ENCODE assay signal across 8 cellular contexts in the genomic region with DNA sequence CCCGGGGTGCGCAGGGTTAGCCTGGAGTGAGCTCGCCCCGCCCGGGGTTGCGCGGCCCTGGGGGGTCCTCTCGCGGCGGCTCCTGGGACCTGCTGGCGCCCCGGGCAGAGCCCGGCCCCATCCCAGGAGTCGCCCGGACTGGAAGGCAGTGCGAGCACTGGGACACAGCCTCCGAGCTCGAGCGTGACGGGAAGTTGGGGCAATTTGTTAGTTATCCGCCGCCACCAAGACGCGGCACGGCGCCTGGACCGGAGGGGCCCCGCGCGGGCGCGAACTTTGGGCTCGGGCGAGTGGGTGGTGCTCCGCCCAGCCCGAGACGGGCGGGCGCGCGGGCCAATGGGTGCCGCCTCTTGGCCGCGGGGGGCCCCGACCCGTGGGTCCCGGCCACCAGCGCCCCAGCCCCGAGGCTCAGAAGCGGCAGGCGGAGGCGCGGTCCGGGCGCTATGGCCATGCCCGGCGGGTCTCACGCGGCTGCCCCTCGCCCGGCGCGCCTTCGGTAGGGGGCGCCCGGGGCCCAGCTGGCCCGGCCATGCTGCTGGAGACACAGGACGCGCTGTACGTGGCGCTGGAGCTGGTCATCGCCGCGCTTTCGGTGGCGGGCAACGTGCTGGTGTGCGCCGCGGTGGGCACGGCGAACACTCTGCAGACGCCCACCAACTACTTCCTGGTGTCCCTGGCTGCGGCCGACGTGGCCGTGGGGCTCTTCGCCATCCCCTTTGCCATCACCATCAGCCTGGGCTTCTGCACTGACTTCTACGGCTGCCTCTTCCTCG. TPM values are rescaled to one million over a fixed set of nuclear protein-coding genes. Genes with fewer than 3 reads are reported as not detected.
A peak's percentile ranks its signal among the peaks of the same experiment; 100 is the strongest.
DNase-seq lines count a peak whose midpoint lies in the region; ATAC-seq and TF ChIP-seq lines count a peak whose summit lies in the region.

A gene (plus strand): TSS at position 411 of the 773 bp plus-strand sequence. CDS start 119 bp downstream, at position 530.

- peak; percentile 66 for ATAC-seq in HG03108 (IDR thresholded peaks at IDR 0.05; ENCODE audit: unreplicated experiment)
- peak; percentile 67 for ATAC-seq in omental fat pad (ENCODE audit: low FRiP score)
- peak; percentile 74 for ATAC-seq in aorta (ENCODE audit: low FRiP score)

- peaks cover 4 to 35% (median 16%) of the 10 kb centered on the region in 4 donors for H3K4me1 ChIP-seq in Peyer's patch
- H3K4me1 ChIP-seq in aorta (ENCODE audit: control insufficient read depth in 1 of 2, insufficient read depth in 2 of 2, low read length in 2 of 2), result no peaks in the 10 kb centered on the region

- H3K9me3 ChIP-seq in Peyer's patch (no peaks in the 10 kb centered on the region), aorta (ENCODE audit: control insufficient read depth, low read length) (no peaks in the 10 kb centered on the region)

- peak in 1 of 2 donors; percentile 6 for TF ChIP-seq POLR2A in Peyer's patch (IDR thresholded peaks at IDR 0.05)

- H3K9me3 Mint-ChIP-seq in activated naive CD4-positive, alpha-beta T cell treated with anti-CD3 and anti-CD28 coated beads, Interleukin-2, amount 10 ng/mL, durations not matched to agents 7 days and 5 days, result no peaks in the 10 kb centered on the region

- 1% methylated on average over 63 to 90 of the region's 90 CpGs for WGBS in aorta, 2 donors

- H3K27ac Mint-ChIP-seq in activated naive CD4-positive, alpha-beta T cell treated with anti-CD3 and anti-CD28 coated beads, Interleukin-2, amount 10 ng/mL, durations not matched to agents 7 days and 5 days, result no peak within 1 kb of the TSS

- TF ChIP-seq CTCF in GM12872 (IDR thresholded peaks at IDR 0.05; ENCODE audit: insufficient read depth, low read depth, low read length) (peak; percentile 49; the same call in 1 of the 3 replicates), Peyer's patch (IDR thresholded peaks at IDR 0.05) (peak in 4 of 6 experiments; percentile 26 to 72 (median 60)), omental fat pad (IDR thresholded peaks at IDR 0.05) (no peak)

- intact Hi-C loops in aorta (cut with DNase I), result no loop called here

- peak within 1 kb of the TSS; percentile 73 for H3K4me3 Mint-ChIP-seq in activated naive CD4-positive, alpha-beta T cell treated with anti-CD3 and anti-CD28 coated beads, Interleukin-2, amount 10 ng/mL, durations not matched to agents 7 days and 5 days

- peaks cover 11% of the 10 kb centered on the region for H3K4me1 Mint-ChIP-seq in activated naive CD4-positive, alpha-beta T cell treated with anti-CD3 and anti-CD28 coated beads, Interleukin-2, amount 10 ng/mL, durations not matched to agents 7 days and 5 days

- DNase-seq in Peyer's patch (peak in 2 of 3 donors; percentile 68 to 79), glomerular endothelial cell (ENCODE audit: extremely low read depth, low read depth, low spot score) (no peak), omental fat pad (ENCODE audit: low spot score) (no peak), aorta (peak; percentile 73 to 84), HPDE6-E6E7 (ENCODE audit: extremely low spot score) (no peak)
- peak; percentile 66 for DNase-seq in activated naive CD4-positive, alpha-beta T cell treated with anti-CD3 and anti-CD28 coated beads, Interleukin-2, amount 10 ng/mL, durations not matched to agents 7 days and 5 days

- H3K4me3 ChIP-seq in Peyer's patch, result peak within 1 kb of the TSS; percentile 36 to 60 (median 54)
- peak within 1 kb of the TSS; percentile 32 for H3K4me3 ChIP-seq in aorta (ENCODE audit: low read length in 2 of 2)

- peak within 1 kb of the TSS; percentile 3 to 26 (median 22) for H3K27ac ChIP-seq in Peyer's patch
- H3K27ac ChIP-seq in aorta (ENCODE audit: low read depth in 1 of 2, low read length in 2 of 2), result no peak within 1 kb of the TSS

- CTCF ChIA-PET in activated naive CD4-positive, alpha-beta T cell treated with anti-CD3 and anti-CD28 coated beads, Interleukin-2, amount 10 ng/mL, durations not matched to agents 7 days and 5 days (lab: Charles Lee), result interaction anchor here (0.7 to 2.7 kb wide), 8 partner anchors 11 to 116 kb away, joined by 3 to 19 read pairs (median 3); a partner anchor contains a TSS

- H3K27me3 ChIP-seq in Peyer's patch (no peaks in the 10 kb centered on the region), aorta (ENCODE audit: control insufficient read depth in 1 of 2, insufficient read depth in 2 of 2, low read length in 1 of 2) (no peaks in the 10 kb centered on the region)

- H3K36me3 ChIP-seq in Peyer's patch (no peaks in the 10 kb centered on the region), aorta (ENCODE audit: control insufficient read depth in 1 of 2, insufficient read depth in 2 of 2, low read length in 1 of 2) (no peaks in the 10 kb centered on the region)

- peaks cover 76% of the 10 kb centered on the region for H3K27me3 Mint-ChIP-seq in activated naive CD4-positive, alpha-beta T cell treated with anti-CD3 and anti-CD28 coated beads, Interleukin-2, amount 10 ng/mL, durations not matched to agents 7 days and 5 days

- no peaks in the 10 kb centered on the region for H3K36me3 Mint-ChIP-seq in activated naive CD4-positive, alpha-beta T cell treated with anti-CD3 and anti-CD28 coated beads, Interleukin-2, amount 10 ng/mL, durations not matched to agents 7 days and 5 days

RNA-seq across cellular contexts. Expression of the gene that starts here (rescaled TPM):
- total RNA-seq in Peyer's patch, result 10 to 100 TPM in 2 of 4 donors, 1 to 10 TPM in 2; 7.2 to 16.5 (median 11.6) TPM
- 10.7 and 17.0 TPM in 2 replicates for total RNA-seq in glomerular endothelial cell
- 1 to 10 TPM in 2 of 4 donors, under 1 TPM in 1, not detected in 1; 0.82 to 5.6 (median 2.1) TPM for total RNA-seq in omental fat pad
- 1 to 10 TPM in 1 of 2 donors, under 1 TPM in 1; 0.71 to 1.2 TPM for total RNA-seq in aorta
- under 1 TPM in 1 of 2 donors, not detected in 1; 0.63 TPM for polyA plus RNA-seq in aorta

Comparison
In these comparisons a context has a peak if more than half of its experiments do, and no peak if none do; other contexts are left out.
1. CTCF ChIP-seq: peak in GM12872 (single experiment) and Peyer's patch (4 of 6); none in omental fat pad (0 of 3).
2. DNase-seq: peak in Peyer's patch (2 of 3), activated naive CD4-positive, alpha-beta T cell treated with anti-CD3 and anti-CD28 coated beads, Interleukin-2, amount 10 ng/mL, durations not matched to agents 7 days and 5 days (single experiment) and aorta (2 of 2); none in glomerular endothelial cell (single experiment), omental fat pad (single experiment) and HPDE6-E6E7 (single experiment).
3. H3K27ac ChIP-seq: peak in Peyer's patch (4 of 4); none in aorta (0 of 2).
4. Peak in every context shown above with its lines, with median percentiles within 50 percentile points of each other: ATAC-seq.